In genomic region chr1:40257313-40257687, GRCh38 we compare ENCODE assay signal across 1 cellular context.
TF ChIP-seq lines count a peak whose summit lies in the region.

No MANE protein-coding gene starts in this region.

TF ChIP-seq in GM23338, 12 proteins besides CTCF, POLR2A, EP300 and RAD21 (continued from another document):
- TF ChIP-seq ZNF462 (CRISPR knock-in tag; IDR thresholded peaks at IDR 0.05) (no peak), EZH2phosphoT487 (IDR thresholded peaks at IDR 0.05; ENCODE audit: unreplicated experiment) (no peak), ETS1 (IDR thresholded peaks at IDR 0.05) (no peak), CREB1 (CRISPR knock-in tag; IDR thresholded peaks at IDR 0.05; ENCODE audit: low read depth) (no peak), ZNF114 (CRISPR knock-in tag; IDR thresholded peaks at IDR 0.05) (no peak)
